Comparison of ENCODE assay signal across 1 cellular context in genomic region chr6:166786704-166787293, GRCh38.
TF ChIP-seq lines count a peak whose summit lies in the region.

No MANE protein-coding gene starts in this region.

TF ChIP-seq in HepG2, 621 proteins besides CTCF, POLR2A, EP300 and RAD21 (continued from another document and continues in another):
- no peak for TF ChIP-seq ZNF687 (CRISPR knock-in tag; IDR thresholded peaks at IDR 0.05)
- no peak for TF ChIP-seq SRF (IDR thresholded peaks at IDR 0.05; ENCODE audit: low read depth, low read length)
- TF ChIP-seq, protein P1, sequence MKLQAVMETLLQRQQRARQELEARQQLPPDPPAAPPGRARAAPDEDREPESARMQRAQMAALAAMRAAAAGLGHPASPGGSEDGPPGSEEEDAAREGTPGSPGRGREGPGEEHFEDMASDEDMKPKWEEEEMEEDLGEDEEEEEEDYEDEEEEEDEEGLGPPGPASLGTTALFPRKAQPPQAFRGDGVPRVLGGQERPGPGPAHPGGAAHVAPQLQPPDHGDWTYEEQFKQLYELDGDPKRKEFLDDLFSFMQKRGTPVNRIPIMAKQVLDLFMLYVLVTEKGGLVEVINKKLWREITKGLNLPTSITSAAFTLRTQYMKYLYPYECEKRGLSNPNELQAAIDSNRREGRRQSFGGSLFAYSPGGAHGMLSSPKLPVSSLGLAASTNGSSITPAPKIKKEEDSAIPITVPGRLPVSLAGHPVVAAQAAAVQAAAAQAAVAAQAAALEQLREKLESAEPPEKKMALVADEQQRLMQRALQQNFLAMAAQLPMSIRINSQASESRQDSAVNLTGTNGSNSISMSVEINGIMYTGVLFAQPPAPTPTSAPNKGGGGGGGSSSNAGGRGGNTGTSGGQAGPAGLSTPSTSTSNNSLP (IDR thresholded peaks at IDR 0.05; ENCODE audit: low read depth, low read length): peak; percentile 48; the same call in 1 of the 2 replicates
- TF ChIP-seq ZNF20 (CRISPR knock-in tag; IDR thresholded peaks at IDR 0.05): no peak
- TF ChIP-seq NR2F2 (IDR thresholded peaks at IDR 0.05; ENCODE audit: borderline replicate concordance, low read depth): no peak
- no peak for TF ChIP-seq ZNF616 (CRISPR knock-in tag; IDR thresholded peaks at IDR 0.05; ENCODE audit: low read depth)
- no peak for TF ChIP-seq SCMH1 (CRISPR knock-in tag; IDR thresholded peaks at IDR 0.05; ENCODE audit: borderline replicate concordance)
- TF ChIP-seq CEBPB (IDR thresholded peaks at IDR 0.05; ENCODE audit: borderline replicate concordance, low read depth, low read length): peak; percentile 55; the same call in 1 of the 2 replicates
- no peak for TF ChIP-seq RNF2 (conservative IDR thresholded peaks at IDR 0.05; ENCODE audit: low read depth)
- TF ChIP-seq ZNF724P (CRISPR knock-in tag; IDR thresholded peaks at IDR 0.05; ENCODE audit: borderline replicate concordance): no peak
- no peak for TF ChIP-seq NR2F6 (IDR thresholded peaks at IDR 0.05)
- TF ChIP-seq NR2F6 (CRISPR knock-in tag; IDR thresholded peaks at IDR 0.05): 0 out of 2 replicates have a peak, but pooled peaks have one; percentile 27
- no peak for TF ChIP-seq ZKSCAN8 (CRISPR knock-in tag; IDR thresholded peaks at IDR 0.05; ENCODE audit: borderline replicate concordance)
- no peak for TF ChIP-seq SIN3A (IDR thresholded peaks at IDR 0.05; ENCODE audit: borderline replicate concordance, low read depth, low read length)
- TF ChIP-seq ZBTB38 (CRISPR knock-in tag; IDR thresholded peaks at IDR 0.05): no peak
- TF ChIP-seq TBP (CRISPR knock-in tag; IDR thresholded peaks at IDR 0.05): no peak
- TF ChIP-seq ZBTB33 (CRISPR knock-in tag; IDR thresholded peaks at IDR 0.05): no peak
- TF ChIP-seq, protein P2, sequence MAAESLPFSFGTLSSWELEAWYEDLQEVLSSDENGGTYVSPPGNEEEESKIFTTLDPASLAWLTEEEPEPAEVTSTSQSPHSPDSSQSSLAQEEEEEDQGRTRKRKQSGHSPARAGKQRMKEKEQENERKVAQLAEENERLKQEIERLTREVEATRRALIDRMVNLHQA (CRISPR knock-in tag; IDR thresholded peaks at IDR 0.05): no peak
- TF ChIP-seq KDM3A (CRISPR knock-in tag; IDR thresholded peaks at IDR 0.05; ENCODE audit: low read depth): no peak
- TF ChIP-seq RXRA (CRISPR knock-in tag; IDR thresholded peaks at IDR 0.05): no peak
- no peak for TF ChIP-seq ZNF766 (CRISPR knock-in tag; IDR thresholded peaks at IDR 0.05; ENCODE audit: borderline replicate concordance)
- TF ChIP-seq ZNF567 (CRISPR knock-in tag; IDR thresholded peaks at IDR 0.05; ENCODE audit: borderline replicate concordance): no peak
- TF ChIP-seq TAF15 (IDR thresholded peaks at IDR 0.05; ENCODE audit: low read depth, low read length, poor library complexity, severe bottlenecking): no peak
- no peak for TF ChIP-seq TEAD3 (CRISPR knock-in tag; optimal IDR thresholded peaks at IDR 0.05; ENCODE audit: borderline replicate concordance)
- TF ChIP-seq PAX8 (CRISPR knock-in tag; IDR thresholded peaks at IDR 0.05; ENCODE audit: borderline replicate concordance): no peak
- TF ChIP-seq ZNF205 (CRISPR knock-in tag; IDR thresholded peaks at IDR 0.05): no peak
- TF ChIP-seq BCL6 (CRISPR knock-in tag; IDR thresholded peaks at IDR 0.05): no peak
- TF ChIP-seq GABPB1 (CRISPR knock-in tag; IDR thresholded peaks at IDR 0.05): no peak
- TF ChIP-seq ZNF644 (CRISPR knock-in tag; IDR thresholded peaks at IDR 0.05; ENCODE audit: low read depth): peak; percentile 96
- no peak for TF ChIP-seq AGO2 (optimal IDR thresholded peaks at IDR 0.05; ENCODE audit: low read depth, low read length)
- no peak for TF ChIP-seq SOX6 (IDR thresholded peaks at IDR 0.05)
- TF ChIP-seq SOX6 (CRISPR knock-in tag; IDR thresholded peaks at IDR 0.05): no peak
- TF ChIP-seq, protein P3, sequence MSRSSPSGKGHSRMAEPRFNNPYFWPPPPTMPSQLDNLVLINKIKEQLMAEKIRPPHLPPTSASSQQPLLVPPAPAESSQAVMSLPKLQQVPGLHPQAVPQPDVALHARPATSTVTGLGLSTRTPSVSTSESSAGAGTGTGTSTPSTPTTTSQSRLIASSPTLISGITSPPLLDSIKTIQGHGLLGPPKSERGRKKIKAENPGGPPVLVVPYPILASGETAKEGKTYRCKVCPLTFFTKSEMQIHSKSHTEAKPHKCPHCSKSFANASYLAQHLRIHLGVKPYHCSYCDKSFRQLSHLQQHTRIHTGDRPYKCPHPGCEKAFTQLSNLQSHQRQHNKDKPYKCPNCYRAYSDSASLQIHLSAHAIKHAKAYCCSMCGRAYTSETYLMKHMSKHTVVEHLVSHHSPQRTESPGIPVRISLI (CRISPR knock-in tag; IDR thresholded peaks at IDR 0.05; ENCODE audit: borderline replicate concordance): no peak
- peak; percentile 39; the same call in 1 of the 2 replicates for TF ChIP-seq CEBPG (CRISPR knock-in tag; IDR thresholded peaks at IDR 0.05)
- TF ChIP-seq GFI1 (CRISPR knock-in tag; IDR thresholded peaks at IDR 0.05; ENCODE audit: borderline replicate concordance): no peak
- TF ChIP-seq MIER2 (CRISPR knock-in tag; IDR thresholded peaks at IDR 0.05): peak; percentile 34; the same call in 1 of the 2 replicates
- TF ChIP-seq REL (CRISPR knock-in tag; conservative IDR thresholded peaks at IDR 0.05): no peak
- TF ChIP-seq FLYWCH1 (CRISPR knock-in tag; IDR thresholded peaks at IDR 0.05): no peak
- no peak for TF ChIP-seq DNMT3B (CRISPR knock-in tag; conservative IDR thresholded peaks at IDR 0.05)
- no peak for TF ChIP-seq U2AF1 (optimal IDR thresholded peaks at IDR 0.05; ENCODE audit: low read depth, low read length)
- TF ChIP-seq, protein P4, sequence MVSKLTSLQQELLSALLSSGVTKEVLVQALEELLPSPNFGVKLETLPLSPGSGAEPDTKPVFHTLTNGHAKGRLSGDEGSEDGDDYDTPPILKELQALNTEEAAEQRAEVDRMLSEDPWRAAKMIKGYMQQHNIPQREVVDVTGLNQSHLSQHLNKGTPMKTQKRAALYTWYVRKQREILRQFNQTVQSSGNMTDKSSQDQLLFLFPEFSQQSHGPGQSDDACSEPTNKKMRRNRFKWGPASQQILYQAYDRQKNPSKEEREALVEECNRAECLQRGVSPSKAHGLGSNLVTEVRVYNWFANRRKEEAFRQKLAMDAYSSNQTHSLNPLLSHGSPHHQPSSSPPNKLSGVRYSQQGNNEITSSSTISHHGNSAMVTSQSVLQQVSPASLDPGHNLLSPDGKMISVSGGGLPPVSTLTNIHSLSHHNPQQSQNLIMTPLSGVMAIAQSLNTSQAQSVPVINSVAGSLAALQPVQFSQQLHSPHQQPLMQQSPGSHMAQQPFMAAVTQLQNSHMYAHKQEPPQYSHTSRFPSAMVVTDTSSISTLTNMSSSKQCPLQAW (CRISPR knock-in tag; IDR thresholded peaks at IDR 0.05): no peak
- TF ChIP-seq ETV6 (CRISPR knock-in tag; conservative IDR thresholded peaks at IDR 0.05): no peak
- TF ChIP-seq ZBTB14 (CRISPR knock-in tag; IDR thresholded peaks at IDR 0.05): no peak
- no peak for TF ChIP-seq BRCA1 (CRISPR knock-in tag; IDR thresholded peaks at IDR 0.05)
- no peak for TF ChIP-seq ZNF7 (CRISPR knock-in tag; IDR thresholded peaks at IDR 0.05)
- no peak for TF ChIP-seq CREM (IDR thresholded peaks at IDR 0.05)
- TF ChIP-seq CREM (CRISPR knock-in tag; IDR thresholded peaks at IDR 0.05): no peak
- TF ChIP-seq, protein P5, sequence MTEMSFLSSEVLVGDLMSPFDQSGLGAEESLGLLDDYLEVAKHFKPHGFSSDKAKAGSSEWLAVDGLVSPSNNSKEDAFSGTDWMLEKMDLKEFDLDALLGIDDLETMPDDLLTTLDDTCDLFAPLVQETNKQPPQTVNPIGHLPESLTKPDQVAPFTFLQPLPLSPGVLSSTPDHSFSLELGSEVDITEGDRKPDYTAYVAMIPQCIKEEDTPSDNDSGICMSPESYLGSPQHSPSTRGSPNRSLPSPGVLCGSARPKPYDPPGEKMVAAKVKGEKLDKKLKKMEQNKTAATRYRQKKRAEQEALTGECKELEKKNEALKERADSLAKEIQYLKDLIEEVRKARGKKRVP (CRISPR knock-in tag; IDR thresholded peaks at IDR 0.05): no peak
- TF ChIP-seq ZNF30 (CRISPR knock-in tag; IDR thresholded peaks at IDR 0.05): no peak
- TF ChIP-seq SNAI1 (CRISPR knock-in tag; IDR thresholded peaks at IDR 0.05; ENCODE audit: borderline replicate concordance): no peak
- TF ChIP-seq LBX2 (CRISPR knock-in tag; IDR thresholded peaks at IDR 0.05; ENCODE audit: borderline replicate concordance): no peak
- peak; percentile 61 for TF ChIP-seq YY1 (IDR thresholded peaks at IDR 0.05; ENCODE audit: insufficient read depth, insufficient replicate concordance, low read depth, low read length)
- TF ChIP-seq ZNF720 (CRISPR knock-in tag; IDR thresholded peaks at IDR 0.05): no peak
- peak; percentile 81; the same call in 1 of the 2 replicates for TF ChIP-seq SMC3 (IDR thresholded peaks at IDR 0.05; ENCODE audit: low read length)
- no peak for TF ChIP-seq ZFP36 (IDR thresholded peaks at IDR 0.05; ENCODE audit: borderline replicate concordance, low read depth, low read length, partially characterized antibody)
- TF ChIP-seq CREB1 (IDR thresholded peaks at IDR 0.05): no peak
- peak; percentile 23; the same call in 1 of the 2 replicates for TF ChIP-seq CREB1 (CRISPR knock-in tag; IDR thresholded peaks at IDR 0.05)
- TF ChIP-seq ELF3 (CRISPR knock-in tag; IDR thresholded peaks at IDR 0.05): 0 out of 2 replicates have a peak, but pooled peaks have one; percentile 26
- no peak for TF ChIP-seq ARNT (IDR thresholded peaks at IDR 0.05)
- TF ChIP-seq, protein P6, sequence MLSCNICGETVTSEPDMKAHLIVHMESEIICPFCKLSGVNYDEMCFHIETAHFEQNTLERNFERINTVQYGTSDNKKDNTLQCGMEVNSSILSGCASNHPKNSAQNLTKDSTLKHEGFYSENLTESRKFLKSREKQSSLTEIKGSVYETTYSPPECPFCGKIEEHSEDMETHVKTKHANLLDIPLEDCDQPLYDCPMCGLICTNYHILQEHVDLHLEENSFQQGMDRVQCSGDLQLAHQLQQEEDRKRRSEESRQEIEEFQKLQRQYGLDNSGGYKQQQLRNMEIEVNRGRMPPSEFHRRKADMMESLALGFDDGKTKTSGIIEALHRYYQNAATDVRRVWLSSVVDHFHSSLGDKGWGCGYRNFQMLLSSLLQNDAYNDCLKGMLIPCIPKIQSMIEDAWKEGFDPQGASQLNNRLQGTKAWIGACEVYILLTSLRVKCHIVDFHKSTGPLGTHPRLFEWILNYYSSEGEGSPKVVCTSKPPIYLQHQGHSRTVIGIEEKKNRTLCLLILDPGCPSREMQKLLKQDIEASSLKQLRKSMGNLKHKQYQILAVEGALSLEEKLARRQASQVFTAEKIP (CRISPR knock-in tag; IDR thresholded peaks at IDR 0.05; ENCODE audit: borderline replicate concordance): no peak
